Comparison of ENCODE assay signal across 16 cellular contexts in genomic region chr7:90579181-90579688, GRCh38. TPM values are rescaled to one million over a fixed set of nuclear protein-coding genes. Genes with fewer than 3 reads are reported as not detected.
DNase-seq lines count a peak whose midpoint lies in the region; ATAC-seq, FAIRE-seq and TF ChIP-seq lines count a peak whose summit lies in the region.
"Had no signal": no experiment of that assay in that cellular context is flagged by ENCODE, and none has a peak within 500 bp of the region (broad histone marks: within the 10 kb centered on the region; RNA-seq: fewer than 3 reads in every experiment).

No MANE protein-coding gene starts in this region.

- H4K12ac ChIP-seq in trophoblast cell (ENCODE audit: low read depth, low read length) = no peak overlapping the region

- WGBS in trophoblast cell (ENCODE audit: extremely low coverage, insufficient coverage, insufficient read length) = no CpG with 5 or more reads among the region's 4 CpGs

- peak overlapping the region; percentile 94 for H2BK120ac ChIP-seq in trophoblast cell (ENCODE audit: insufficient read depth, low read length, poor library complexity)

- peak; percentile 79 for DNase-seq in GM03348 (ENCODE audit: low spot score)
- DNase-seq in PC-3 = peak; percentile 81
- peak; percentile 85 to 91 for DNase-seq in trophoblast cell
- DNase-seq in kidney = no peak
- DNase-seq in NCI-H1694 (lab: John Stamatoyannopoulos, UW) = no peak
- DNase-seq in natural killer cell treated with Interleukin-12 subunit alpha and Interleukin-12 subunit beta and Interleukin-15 and Interleukin-18, amount 100 ng/mL, for 72 hours (ENCODE audit: low spot score) = no peak
- DNase-seq: caudate nucleus; DMS53; H7; hypothalamus; natural killer cell; stimulated activated CD4-positive, alpha-beta T cell treated with anti-CD3 and anti-CD28 coated beads, Interleukin-4, amount 100 ng/mL, for 4 hours; tibial artery had no signal

- intact Hi-C loops in PC-3 (cut with micrococcal nuclease) (loop anchor here (1.0 kb wide), 1 partner anchor 28 kb away; no protein-coding TSS in a partner anchor), kidney (cut with DNase I) (no loop called here)

- peak overlapping the region; percentile 35 for H3K27ac ChIP-seq in PC-3 (ENCODE audit: low read length)
- H3K27ac ChIP-seq in trophoblast cell (ENCODE audit: low read depth, low read length) = peak overlapping the region; percentile 47
- no peak overlapping the region for H3K27ac ChIP-seq in kidney (ENCODE audit: low read depth in 2 of 2, low read length in 2 of 2)
- H3K27ac ChIP-seq: SK-N-MC, tibial artery had no signal

- peak overlapping the region; percentile 29; the same call in 1 of the 2 replicates for H2AFZ ChIP-seq in PC-3 (ENCODE audit: low read length)
- no peak overlapping the region for H2AFZ ChIP-seq in trophoblast cell (ENCODE audit: insufficient read depth, low read length, poor library complexity)

- H3K9me3 Mint-ChIP-seq in natural killer cell treated with Interleukin-12 subunit alpha and Interleukin-12 subunit beta and Interleukin-15 and Interleukin-18, amount 100 ng/mL, for 72 hours = peaks cover 3% of the 10 kb centered on the region

- no peaks in the 10 kb centered on the region for H3K27me3 Mint-ChIP-seq in natural killer cell treated with Interleukin-12 subunit alpha and Interleukin-12 subunit beta and Interleukin-15 and Interleukin-18, amount 100 ng/mL, for 72 hours

- H4K91ac ChIP-seq in trophoblast cell (ENCODE audit: low read depth, low read length) = peak overlapping the region; percentile 88

- H3K4ac ChIP-seq in trophoblast cell (ENCODE audit: low read depth, low read length) = no peak overlapping the region

- H3K36me3 ChIP-seq in PC-3 (ENCODE audit: low read depth, low read length) (no peaks in the 10 kb centered on the region), trophoblast cell (ENCODE audit: control insufficient read depth in 1 of 2, insufficient read depth in 2 of 2, low read length in 2 of 2) (no peaks in the 10 kb centered on the region), kidney (ENCODE audit: control insufficient read depth in 1 of 2, insufficient read depth in 2 of 2, low read length in 2 of 2) (no peaks in the 10 kb centered on the region)
- H3K36me3 ChIP-seq: tibial artery had no signal

- ATAC-seq in PC-3 = peak; percentile 77
- ATAC-seq in esophagus mucosa = peak; percentile 29
- ATAC-seq in GM19452 (IDR thresholded peaks at IDR 0.05; ENCODE audit: unreplicated experiment) = no peak
- ATAC-seq in natural killer cell treated with Interleukin-12 subunit alpha and Interleukin-12 subunit beta and Interleukin-15 and Interleukin-18, amount 100 ng/mL, for 72 hours = no peak

- H3K14ac ChIP-seq in trophoblast cell (ENCODE audit: low read length) = peak overlapping the region; percentile 41

- peak overlapping the region; percentile 5 for H4K8ac ChIP-seq in trophoblast cell (ENCODE audit: low read depth, low read length)

- H2BK5ac ChIP-seq in trophoblast cell (ENCODE audit: low read depth, low read length, poor library complexity) = peak overlapping the region; percentile 86

- H3F3A ChIP-seq in PC-3 (ENCODE audit: low read length, unreplicated experiment) = peaks cover 5% of the 10 kb centered on the region

- CTCF ChIA-PET in PC-3 (lab: Charles Lee) = no interaction called here

- no peak overlapping the region for H3K4me3 ChIP-seq in PC-3 (ENCODE audit: low read length)
- no peak overlapping the region for H3K4me3 ChIP-seq in trophoblast cell (ENCODE audit: low read depth, low read length)
- no peak overlapping the region for H3K4me3 ChIP-seq in kidney (ENCODE audit: low read length in 2 of 2)
- H3K4me3 ChIP-seq: SK-N-MC, tibial artery had no signal

- no peak; the same call in 1 of the 2 replicates for TF ChIP-seq CTCF in PC-3 (conservative IDR thresholded peaks at IDR 0.05; ENCODE audit: low read depth, low read length)
- no peak for TF ChIP-seq CTCF in kidney (IDR thresholded peaks at IDR 0.05; ENCODE audit: borderline replicate concordance, extremely low read depth, insufficient read depth)

- H3K9me2 ChIP-seq in PC-3 (replicated peaks; ENCODE audit: low read length) = no peaks in the 10 kb centered on the region

- H3K4me1 ChIP-seq in PC-3 (ENCODE audit: insufficient read depth, low read length) = peaks cover 14% of the 10 kb centered on the region
- peaks cover 3 to 11% of the 10 kb centered on the region in 2 experiments for H3K4me1 ChIP-seq in trophoblast cell (ENCODE audit: control insufficient read depth in 1 of 2, insufficient read depth in 2 of 2, low read length in 2 of 2)
- H3K4me1 ChIP-seq in kidney (ENCODE audit: control insufficient read depth in 1 of 2, insufficient read depth in 1 of 2, low read depth in 1 of 2, low read length in 2 of 2) = peaks cover 0 to 1% of the 10 kb centered on the region in 2 donors
- H3K4me1 ChIP-seq: tibial artery had no signal

- H3K4me3 Mint-ChIP-seq in natural killer cell treated with Interleukin-12 subunit alpha and Interleukin-12 subunit beta and Interleukin-15 and Interleukin-18, amount 100 ng/mL, for 72 hours = no peak overlapping the region
- H3K4me3 Mint-ChIP-seq: natural killer cell had no signal

- peak overlapping the region; percentile 98 for H2AK5ac ChIP-seq in trophoblast cell (ENCODE audit: low read length)

- H3K4me2 ChIP-seq in PC-3 (ENCODE audit: low read length) = peak overlapping the region; percentile 32
- H3K4me2 ChIP-seq in trophoblast cell (ENCODE audit: low read length) = no peak overlapping the region

- POLR2A ChIA-PET in PC-3 (lab: Charles Lee; ENCODE audit: unreplicated experiment) = no interaction called here

- peak overlapping the region; percentile 41 for H2BK12ac ChIP-seq in trophoblast cell (ENCODE audit: low read length)

- H3K27me3 ChIP-seq in PC-3 (ENCODE audit: low read length) (no peaks in the 10 kb centered on the region), trophoblast cell (ENCODE audit: insufficient read depth, low read length) (no peaks in the 10 kb centered on the region)
- H3K27me3 ChIP-seq: tibial artery had no signal

- H3K79me2 ChIP-seq in PC-3 (ENCODE audit: low read length) = no peaks in the 10 kb centered on the region
- H3K79me2 ChIP-seq in trophoblast cell (ENCODE audit: control insufficient read depth, insufficient read depth, low read length, poor library complexity) = no peaks in the 10 kb centered on the region

- no peak overlapping the region for H3K27ac Mint-ChIP-seq in natural killer cell treated with Interleukin-12 subunit alpha and Interleukin-12 subunit beta and Interleukin-15 and Interleukin-18, amount 100 ng/mL, for 72 hours
- H3K27ac Mint-ChIP-seq: natural killer cell had no signal

- BruUV-seq in PC-3 (replicated peaks; lab: Mats Ljungman, UMichigan) = no TSS peak

- H3K9me3 ChIP-seq in PC-3 (ENCODE audit: low read length) (no peaks in the 10 kb centered on the region), trophoblast cell (ENCODE audit: insufficient read depth, low read depth, low read length) (no peaks in the 10 kb centered on the region), kidney (ENCODE audit: control insufficient read depth in 1 of 2, low read length in 2 of 2) (no peaks in the 10 kb centered on the region)
- H3K9me3 ChIP-seq: tibial artery had no signal

- no peak for FAIRE-seq in kidney (lab: Jason Lieb, UNC)

- H3K18ac ChIP-seq in trophoblast cell (ENCODE audit: low read length) = peak overlapping the region; percentile 75

- no peaks in the 10 kb centered on the region for H3K4me1 Mint-ChIP-seq in natural killer cell treated with Interleukin-12 subunit alpha and Interleukin-12 subunit beta and Interleukin-15 and Interleukin-18, amount 100 ng/mL, for 72 hours (ENCODE audit: low read depth in 2 of 2)
- H3K4me1 Mint-ChIP-seq: natural killer cell had no signal

- peaks cover 6% of the 10 kb centered on the region for H3K79me1 ChIP-seq in trophoblast cell (ENCODE audit: low read length)

- no peak overlapping the region for H3K23ac ChIP-seq in trophoblast cell (ENCODE audit: low read length)

- H3K36me3 Mint-ChIP-seq in natural killer cell treated with Interleukin-12 subunit alpha and Interleukin-12 subunit beta and Interleukin-15 and Interleukin-18, amount 100 ng/mL, for 72 hours = no peaks in the 10 kb centered on the region
- H3K36me3 Mint-ChIP-seq: natural killer cell had no signal

- no peaks in the 10 kb centered on the region for H4K20me1 ChIP-seq in PC-3 (ENCODE audit: low read length)

- no peak overlapping the region for H3K9ac ChIP-seq in PC-3 (ENCODE audit: low read length)
- no peak overlapping the region for H3K9ac ChIP-seq in trophoblast cell (ENCODE audit: low read length)
- no peak overlapping the region for H3K9ac ChIP-seq in kidney (ENCODE audit: low read length in 2 of 2)

RNA-seq across cellular contexts. Expression of gene CDK14, which starts 16.9 kb away (rescaled TPM):
- total RNA-seq in PC-3 (2014; rRNA removed) = 6.6 and 8.2 TPM in 2 replicates
- total RNA-seq in esophagus mucosa = 1.1 TPM
- polyA plus RNA-seq in trophoblast cell (2013) = 5.5 and 6.3 TPM in 2 replicates
- total RNA-seq in kidney = 33.9 TPM
- polyA plus RNA-seq in kidney (ENCODE audit: insufficient read depth, low read depth, low replicate concordance) = 11.9 TPM
- total RNA-seq in natural killer cell treated with Interleukin-12 subunit alpha and Interleukin-12 subunit beta and Interleukin-15 and Interleukin-18, amount 100 ng/mL, for 72 hours = 1 to 10 TPM in 1 of 2 donors, under 1 TPM in 1; 0.76 to 2.8 TPM

Comparison
In these comparisons a context has a peak if more than half of its experiments do, and no peak if none do; other contexts are left out.
1. DNase-seq: peak in GM03348 (single experiment), PC-3 (single experiment) and trophoblast cell (2 of 2); none in kidney (single experiment), NCI-H1694 (single experiment) and natural killer cell treated with Interleukin-12 subunit alpha and Interleukin-12 subunit beta and Interleukin-15 and Interleukin-18, amount 100 ng/mL, for 72 hours (single experiment).
2. ATAC-seq: peak in PC-3 (single experiment) and esophagus mucosa (single experiment); none in GM19452 (single experiment) and natural killer cell treated with Interleukin-12 subunit alpha and Interleukin-12 subunit beta and Interleukin-15 and Interleukin-18, amount 100 ng/mL, for 72 hours (0 of 2).
3. H3K27ac ChIP-seq: peak in PC-3 (single experiment) and trophoblast cell (single experiment); none in kidney (0 of 2).